2 cellular contexts compared by ENCODE assay signal in genomic region chr6:49606696-49607390, GRCh38.
A peak's percentile ranks its signal among the peaks of the same experiment; 100 is the strongest.
TF ChIP-seq lines count a peak whose summit lies in the region.

No MANE protein-coding gene starts in this region.

TF ChIP-seq in GM23338, 12 proteins besides CTCF, POLR2A, EP300 and RAD21:
- TF ChIP-seq POLR2AphosphoS5 (IDR thresholded peaks at IDR 0.05; ENCODE audit: low read depth) (no peak), JUNB (IDR thresholded peaks at IDR 0.05; ENCODE audit: unreplicated experiment) (no peak), STAT1 (IDR thresholded peaks at IDR 0.05; ENCODE audit: unreplicated experiment) (no peak), EZH2phosphoT487 (IDR thresholded peaks at IDR 0.05; ENCODE audit: unreplicated experiment) (no peak), NANOG (IDR thresholded peaks at IDR 0.05; ENCODE audit: borderline replicate concordance) (no peak), EZH2 (IDR thresholded peaks at IDR 0.05; ENCODE audit: low read depth, unreplicated experiment) (no peak), ETS1 (IDR thresholded peaks at IDR 0.05) (no peak), ZNF462 (CRISPR knock-in tag; IDR thresholded peaks at IDR 0.05) (no peak), CREB1 (CRISPR knock-in tag; IDR thresholded peaks at IDR 0.05; ENCODE audit: low read depth) (no peak), ZNF331 (CRISPR knock-in tag; IDR thresholded peaks at IDR 0.05; ENCODE audit: low read depth) (no peak), ZNF114 (CRISPR knock-in tag; IDR thresholded peaks at IDR 0.05) (no peak)
- TF ChIP-seq, protein P1, sequence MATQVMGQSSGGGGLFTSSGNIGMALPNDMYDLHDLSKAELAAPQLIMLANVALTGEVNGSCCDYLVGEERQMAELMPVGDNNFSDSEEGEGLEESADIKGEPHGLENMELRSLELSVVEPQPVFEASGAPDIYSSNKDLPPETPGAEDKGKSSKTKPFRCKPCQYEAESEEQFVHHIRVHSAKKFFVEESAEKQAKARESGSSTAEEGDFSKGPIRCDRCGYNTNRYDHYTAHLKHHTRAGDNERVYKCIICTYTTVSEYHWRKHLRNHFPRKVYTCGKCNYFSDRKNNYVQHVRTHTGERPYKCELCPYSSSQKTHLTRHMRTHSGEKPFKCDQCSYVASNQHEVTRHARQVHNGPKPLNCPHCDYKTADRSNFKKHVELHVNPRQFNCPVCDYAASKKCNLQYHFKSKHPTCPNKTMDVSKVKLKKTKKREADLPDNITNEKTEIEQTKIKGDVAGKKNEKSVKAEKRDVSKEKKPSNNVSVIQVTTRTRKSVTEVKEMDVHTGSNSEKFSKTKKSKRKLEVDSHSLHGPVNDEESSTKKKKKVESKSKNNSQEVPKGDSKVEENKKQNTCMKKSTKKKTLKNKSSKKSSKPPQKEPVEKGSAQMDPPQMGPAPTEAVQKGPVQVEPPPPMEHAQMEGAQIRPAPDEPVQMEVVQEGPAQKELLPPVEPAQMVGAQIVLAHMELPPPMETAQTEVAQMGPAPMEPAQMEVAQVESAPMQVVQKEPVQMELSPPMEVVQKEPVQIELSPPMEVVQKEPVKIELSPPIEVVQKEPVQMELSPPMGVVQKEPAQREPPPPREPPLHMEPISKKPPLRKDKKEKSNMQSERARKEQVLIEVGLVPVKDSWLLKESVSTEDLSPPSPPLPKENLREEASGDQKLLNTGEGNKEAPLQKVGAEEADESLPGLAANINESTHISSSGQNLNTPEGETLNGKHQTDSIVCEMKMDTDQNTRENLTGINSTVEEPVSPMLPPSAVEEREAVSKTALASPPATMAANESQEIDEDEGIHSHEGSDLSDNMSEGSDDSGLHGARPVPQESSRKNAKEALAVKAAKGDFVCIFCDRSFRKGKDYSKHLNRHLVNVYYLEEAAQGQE (IDR thresholded peaks at IDR 0.05; ENCODE audit: unreplicated experiment), result no peak

TF ChIP-seq in IMR-90, 13 proteins besides CTCF, POLR2A, EP300 and RAD21:
- no peak for TF ChIP-seq CEBPB (IDR thresholded peaks at IDR 0.05; ENCODE audit: low read depth, low read length)
- TF ChIP-seq, protein P2, sequence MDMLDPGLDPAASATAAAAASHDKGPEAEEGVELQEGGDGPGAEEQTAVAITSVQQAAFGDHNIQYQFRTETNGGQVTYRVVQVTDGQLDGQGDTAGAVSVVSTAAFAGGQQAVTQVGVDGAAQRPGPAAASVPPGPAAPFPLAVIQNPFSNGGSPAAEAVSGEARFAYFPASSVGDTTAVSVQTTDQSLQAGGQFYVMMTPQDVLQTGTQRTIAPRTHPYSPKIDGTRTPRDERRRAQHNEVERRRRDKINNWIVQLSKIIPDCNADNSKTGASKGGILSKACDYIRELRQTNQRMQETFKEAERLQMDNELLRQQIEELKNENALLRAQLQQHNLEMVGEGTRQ (IDR thresholded peaks at IDR 0.05; ENCODE audit: low read depth, low read length), result no peak
- TF ChIP-seq SMC3 (IDR thresholded peaks at IDR 0.05; ENCODE audit: low read depth, low read length), result peak; percentile 31
